1 cellular context compared by ENCODE assay signal in the genomic region with DNA sequence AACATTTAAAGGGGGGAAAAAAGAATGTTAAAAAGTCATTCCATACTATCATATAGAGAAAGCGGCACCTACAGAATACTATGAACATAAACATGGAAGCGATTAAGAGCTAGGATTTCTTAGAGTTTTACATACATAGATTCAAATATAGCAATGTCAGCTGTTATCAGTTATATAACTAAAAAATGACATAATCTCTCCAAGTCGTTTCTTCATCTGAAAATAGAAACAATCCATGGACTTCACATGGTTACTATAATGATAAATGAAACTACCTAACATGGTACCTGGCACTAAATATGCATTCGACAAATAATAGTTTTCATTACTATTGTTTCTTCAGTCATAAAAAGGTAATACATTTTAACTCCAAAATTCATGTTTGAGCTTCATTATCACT.
TF ChIP-seq lines count a peak whose summit lies in the region.

No MANE protein-coding gene starts in this region.

TF ChIP-seq in K562, 482 proteins besides CTCF, POLR2A, EP300 and RAD21:
- TF ChIP-seq MAFK (IDR thresholded peaks at IDR 0.05; ENCODE audit: low read length) (peak; percentile 52; the same call in 1 of the 2 replicates), HNRNPL (IDR thresholded peaks at IDR 0.05; ENCODE audit: low read depth, low read length) (no peak), ZNF253 (CRISPR knock-in tag; conservative IDR thresholded peaks at IDR 0.05) (no peak), ZNF79 (CRISPR knock-in tag; IDR thresholded peaks at IDR 0.05; ENCODE audit: low read depth) (no peak), ZNF316 (IDR thresholded peaks at IDR 0.05) (peak; percentile 93), KAT2B (IDR thresholded peaks at IDR 0.05; ENCODE audit: low read depth, low read length) (no peak), TEAD1 (CRISPR knock-in tag; IDR thresholded peaks at IDR 0.05) (no peak), ZKSCAN3 (CRISPR knock-in tag; IDR thresholded peaks at IDR 0.05) (no peak), GTF2A2 (tag; IDR thresholded peaks at IDR 0.05) (no peak), THRAP3 (IDR thresholded peaks at IDR 0.05; ENCODE audit: borderline replicate concordance) (no peak), MAFF (IDR thresholded peaks at IDR 0.05; ENCODE audit: low read length) (peak; percentile 50; the same call in 1 of the 2 replicates), ZNF764 (CRISPR knock-in tag; IDR thresholded peaks at IDR 0.05; ENCODE audit: low read depth) (no peak), KAT8 (IDR thresholded peaks at IDR 0.05; ENCODE audit: low read depth) (no peak), RAD51 (IDR thresholded peaks at IDR 0.05; ENCODE audit: borderline replicate concordance, low read depth) (no peak), MAFG (tag; conservative IDR thresholded peaks at IDR 0.05) (peak; percentile 60; the same call in 1 of the 2 replicates), SMAD3 (CRISPR knock-in tag; conservative IDR thresholded peaks at IDR 0.05) (no peak), FOXA1 (IDR thresholded peaks at IDR 0.05; ENCODE audit: borderline replicate concordance) (no peak), C11orf30 (IDR thresholded peaks at IDR 0.05; ENCODE audit: low read depth) (peak; percentile 80)
- TF ChIP-seq, protein P1, sequence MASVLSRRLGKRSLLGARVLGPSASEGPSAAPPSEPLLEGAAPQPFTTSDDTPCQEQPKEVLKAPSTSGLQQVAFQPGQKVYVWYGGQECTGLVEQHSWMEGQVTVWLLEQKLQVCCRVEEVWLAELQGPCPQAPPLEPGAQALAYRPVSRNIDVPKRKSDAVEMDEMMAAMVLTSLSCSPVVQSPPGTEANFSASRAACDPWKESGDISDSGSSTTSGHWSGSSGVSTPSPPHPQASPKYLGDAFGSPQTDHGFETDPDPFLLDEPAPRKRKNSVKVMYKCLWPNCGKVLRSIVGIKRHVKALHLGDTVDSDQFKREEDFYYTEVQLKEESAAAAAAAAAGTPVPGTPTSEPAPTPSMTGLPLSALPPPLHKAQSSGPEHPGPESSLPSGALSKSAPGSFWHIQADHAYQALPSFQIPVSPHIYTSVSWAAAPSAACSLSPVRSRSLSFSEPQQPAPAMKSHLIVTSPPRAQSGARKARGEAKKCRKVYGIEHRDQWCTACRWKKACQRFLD (CRISPR knock-in tag; IDR thresholded peaks at IDR 0.05): no peak
